ENCODE assay signal across 18 cellular contexts in the genomic region with DNA sequence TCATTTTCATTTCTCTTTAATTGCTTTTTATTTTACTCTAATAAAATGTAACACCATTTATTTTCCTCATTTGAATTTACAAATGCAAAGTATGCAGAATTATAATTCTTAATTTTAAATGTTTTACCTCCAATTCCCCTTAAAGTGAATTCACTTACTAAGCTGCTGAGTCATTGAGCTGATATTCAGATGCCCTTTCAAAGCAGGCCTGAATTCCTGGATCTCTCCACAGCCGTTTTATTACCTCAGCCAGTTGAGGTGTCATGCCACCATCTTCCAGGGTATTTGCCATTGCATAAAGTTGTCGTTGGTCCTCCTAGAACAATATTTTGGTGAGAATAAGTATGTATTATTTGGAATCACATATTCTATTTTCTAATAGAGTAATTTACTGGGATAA. TPM values are rescaled to one million over a fixed set of nuclear protein-coding genes. Genes with fewer than 3 reads are reported as not detected.
A peak's percentile ranks its signal among the peaks of the same experiment; 100 is the strongest.
DNase-seq lines count a peak whose midpoint lies in the region; ATAC-seq, FAIRE-seq and TF ChIP-seq lines count a peak whose summit lies in the region.
"Had no signal": no experiment of that assay in that cellular context is flagged by ENCODE, and none has a peak within 500 bp of the region (broad histone marks: within the 10 kb centered on the region; RNA-seq: fewer than 3 reads in every experiment).

No MANE protein-coding gene starts in this region.

- no peak for TF ChIP-seq RAD21 in SK-N-SH (IDR thresholded peaks at IDR 0.05; ENCODE audit: low read length)

- no peaks in the 10 kb centered on the region for H3K27me3 Mint-ChIP-seq in T-cell

- peaks cover 0 to 15% (median 2%) of the 10 kb centered on the region in 3 donors for H3K9me3 Mint-ChIP-seq in T-cell
- H3K9me3 Mint-ChIP-seq: neural progenitor cell had no signal

- H2AFZ ChIP-seq in SK-N-SH (ENCODE audit: low read depth) = no peak overlapping the region
- H2AFZ ChIP-seq: neural progenitor cell had no signal

- no peaks in the 10 kb centered on the region for H4K20me1 ChIP-seq in SK-N-SH (ENCODE audit: insufficient read depth)

- no peak overlapping the region for H3K9ac ChIP-seq in SK-N-SH
- H3K9ac ChIP-seq in subcutaneous abdominal adipose tissue (ENCODE audit: low read length in 5 of 5) = no peak overlapping the region
- H3K9ac ChIP-seq: neural progenitor cell had no signal

- POLR2A ChIA-PET in SK-N-SH (lab: Yijun Ruan, JAX) = no interaction called here
- POLR2A ChIA-PET in T-cell (lab: Charles Lee) = no interaction called here

- H3K4me2 ChIP-seq in SK-N-SH = no peak overlapping the region
- H3K4me2 ChIP-seq: neural progenitor cell had no signal

- H3F3A ChIP-seq in SK-N-SH (replicated peaks; ENCODE audit: insufficient read depth) = peaks cover 7% of the 10 kb centered on the region

- no peaks in the 10 kb centered on the region for H3K79me2 ChIP-seq in SK-N-SH (ENCODE audit: insufficient read depth)

- no peak overlapping the region; a peak in 1 of 4 replicates for H3K27ac ChIP-seq in SK-N-SH (ENCODE audit: low read depth in 2 of 2, low read length in 1 of 2)
- H3K27ac ChIP-seq in subcutaneous abdominal adipose tissue (ENCODE audit: low read depth, low read length) = peak overlapping the region; percentile 67
- H3K27ac ChIP-seq: coronary artery, neural progenitor cell had no signal

- no peaks in the 10 kb centered on the region for H3K36me3 ChIP-seq in SK-N-SH (replicated peaks in 1 of 2; ENCODE audit: control insufficient read depth in 1 of 2, insufficient read depth in 2 of 2, low read length in 1 of 2)
- H3K36me3 ChIP-seq in subcutaneous abdominal adipose tissue (ENCODE audit: control insufficient read depth in 5 of 5, insufficient read depth in 5 of 5, low read length in 5 of 5) = no peaks in the 10 kb centered on the region
- H3K36me3 ChIP-seq: neural progenitor cell had no signal

- ATAC-seq in SK-N-SH treated with all-trans-retinoic acid at 6 μM for 48 hours (no peak), GM19463 (IDR thresholded peaks at IDR 0.05; ENCODE audit: unreplicated experiment) (no peak), GM21526 (IDR thresholded peaks at IDR 0.05; ENCODE audit: low FRiP score, unreplicated experiment) (no peak), T-cell (replicated peaks in 1 of 4) (no peak)

- WGBS in SK-N-SH (ENCODE audit: low lambda C conversion rate) = 77% methylated on average over 2 of the region's 2 CpGs

- CTCF ChIA-PET in SK-N-SH (lab: Yijun Ruan, JAX) = interaction anchor here (1.4 to 1.7 kb wide), 3 partner anchors 11 to 36 kb away, joined by 3 to 5 read pairs (median 4); no protein-coding TSS in a partner anchor
- CTCF ChIA-PET in T-cell (lab: Charles Lee) = no interaction called here

- H3K27me3 ChIP-seq in SK-N-SH (ENCODE audit: insufficient read depth) (no peaks in the 10 kb centered on the region), subcutaneous abdominal adipose tissue (ENCODE audit: control insufficient read depth in 5 of 5, insufficient read depth in 4 of 5, low read length in 5 of 5) (no peaks in the 10 kb centered on the region)
- H3K27me3 ChIP-seq: neural progenitor cell had no signal

- H3K4me3 ChIP-seq in SK-N-SH (ENCODE audit: low read depth in 2 of 2, low read length in 1 of 2) = no peak overlapping the region
- no peak overlapping the region for H3K4me3 ChIP-seq in fibroblast of mammary gland (ENCODE audit: control insufficient read depth, low read depth, low read length)
- H3K4me3 ChIP-seq in subcutaneous abdominal adipose tissue (ENCODE audit: low read depth in 1 of 5, low read length in 5 of 5) = no peak overlapping the region
- H3K4me3 ChIP-seq: coronary artery, neural progenitor cell had no signal

- no peaks in the 10 kb centered on the region for H3K36me3 Mint-ChIP-seq in T-cell
- H3K36me3 Mint-ChIP-seq: neural progenitor cell had no signal

- H3K9me2 ChIP-seq in SK-N-SH = no peaks in the 10 kb centered on the region

- peaks cover 0 to 5% of the 10 kb centered on the region in 2 experiments; a peak in 2 of 4 replicates for H3K4me1 ChIP-seq in SK-N-SH (ENCODE audit: control insufficient read depth in 1 of 2, insufficient read depth in 2 of 2, low read depth in 1 of 2, low read length in 1 of 2)
- peaks cover 0 to 50% (median 47%) of the 10 kb centered on the region in 5 donors for H3K4me1 ChIP-seq in subcutaneous abdominal adipose tissue (ENCODE audit: control insufficient read depth in 5 of 5, insufficient read depth in 5 of 5, low read length in 5 of 5)
- H3K4me1 ChIP-seq: neural progenitor cell had no signal

- no peak overlapping the region for H3K4me3 Mint-ChIP-seq in T-cell
- H3K4me3 Mint-ChIP-seq: neural progenitor cell had no signal

- no peak for DNase-seq in SK-N-SH
- peak; percentile 72 for DNase-seq in RCC 7860 (ENCODE audit: low spot score)
- DNase-seq in fibroblast of mammary gland (ENCODE audit: low read depth) = peak; percentile 54
- DNase-seq in T-cell = no peak
- DNase-seq: activated naive CD4-positive, alpha-beta T cell treated with Interleukin-2 at 50 U/mL for 16 hours; glutamatergic neuron; NCI-H2171 treated with DMSO at 0.1 percent for 48 hours; T-helper 9 cell had no signal

- no peak for TF ChIP-seq EP300 in SK-N-SH (IDR thresholded peaks at IDR 0.05; ENCODE audit: borderline replicate concordance in 1 of 2, low read depth in 1 of 2, low read length in 1 of 2)

- peak; percentile 94 for FAIRE-seq in RCC 7860 (lab: Jason Lieb, UNC)
- FAIRE-seq: A204.1 had no signal

- H3K27ac Mint-ChIP-seq in T-cell = no peak overlapping the region
- H3K27ac Mint-ChIP-seq: neural progenitor cell had no signal

- no peaks in the 10 kb centered on the region for H3K9me3 ChIP-seq in SK-N-SH
- H3K9me3 ChIP-seq in subcutaneous abdominal adipose tissue (ENCODE audit: control insufficient read depth in 5 of 5, low read length in 5 of 5) = no peaks in the 10 kb centered on the region

- no peak for TF ChIP-seq CTCF in SK-N-SH (IDR thresholded peaks at IDR 0.05)
- TF ChIP-seq CTCF in fibroblast of mammary gland (conservative IDR thresholded peaks at IDR 0.05; ENCODE audit: control insufficient read depth, insufficient read depth, low read depth, low read length) = no peak

- H3K4me1 Mint-ChIP-seq in T-cell = no peaks in the 10 kb centered on the region

TF ChIP-seq in SK-N-SH, 30 proteins besides CTCF, POLR2A, EP300 and RAD21:
- TF ChIP-seq CHD2 (IDR thresholded peaks at IDR 0.05; ENCODE audit: low read length, partially characterized antibody) = no peak
- TF ChIP-seq TCF12 (IDR thresholded peaks at IDR 0.05) = peak; percentile 36; the same call in 1 of the 2 replicates
- TF ChIP-seq JUND (IDR thresholded peaks at IDR 0.05) = peak; percentile 31; the same call in 1 of the 2 replicates
- TF ChIP-seq GATA2 (CRISPR knock-in tag; IDR thresholded peaks at IDR 0.05) = no peak
- peak; percentile 26; the same call in 1 of the 2 replicates for TF ChIP-seq TEAD4 (IDR thresholded peaks at IDR 0.05; ENCODE audit: borderline replicate concordance, insufficient read depth)
- peak; percentile 50; the same call in 1 of the 2 replicates for TF ChIP-seq FOSL2 (IDR thresholded peaks at IDR 0.05; ENCODE audit: borderline replicate concordance, low read depth)

TF ChIP-seq in SK-N-SH treated with all-trans-retinoic acid at 6 μM for 48 hours, 23 proteins besides CTCF, POLR2A, EP300 and RAD21:
- no peak for TF ChIP-seq ZFP3 (CRISPR knock-in tag; IDR thresholded peaks at IDR 0.05)
- TF ChIP-seq ISL1 (CRISPR knock-in tag; IDR thresholded peaks at IDR 0.05) = no peak
- TF ChIP-seq ZFP30 (CRISPR knock-in tag; IDR thresholded peaks at IDR 0.05) = no peak
- TF ChIP-seq TOX (CRISPR knock-in tag; IDR thresholded peaks at IDR 0.05; ENCODE audit: borderline replicate concordance) = no peak
- TF ChIP-seq, protein P1, sequence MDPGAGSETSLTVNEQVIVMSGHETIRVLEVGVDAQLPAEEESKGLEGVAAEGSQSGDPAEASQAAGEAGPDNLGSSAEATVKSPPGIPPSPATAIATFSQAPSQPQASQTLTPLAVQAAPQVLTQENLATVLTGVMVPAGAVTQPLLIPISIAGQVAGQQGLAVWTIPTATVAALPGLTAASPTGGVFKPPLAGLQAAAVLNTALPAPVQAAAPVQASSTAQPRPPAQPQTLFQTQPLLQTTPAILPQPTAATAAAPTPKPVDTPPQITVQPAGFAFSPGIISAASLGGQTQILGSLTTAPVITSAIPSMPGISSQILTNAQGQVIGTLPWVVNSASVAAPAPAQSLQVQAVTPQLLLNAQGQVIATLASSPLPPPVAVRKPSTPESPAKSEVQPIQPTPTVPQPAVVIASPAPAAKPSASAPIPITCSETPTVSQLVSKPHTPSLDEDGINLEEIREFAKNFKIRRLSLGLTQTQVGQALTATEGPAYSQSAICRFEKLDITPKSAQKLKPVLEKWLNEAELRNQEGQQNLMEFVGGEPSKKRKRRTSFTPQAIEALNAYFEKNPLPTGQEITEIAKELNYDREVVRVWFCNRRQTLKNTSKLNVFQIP (CRISPR knock-in tag; IDR thresholded peaks at IDR 0.05; ENCODE audit: borderline replicate concordance, low read depth) = no peak
- TF ChIP-seq GLIS3 (CRISPR knock-in tag; IDR thresholded peaks at IDR 0.05) = no peak
- TF ChIP-seq, protein P2, sequence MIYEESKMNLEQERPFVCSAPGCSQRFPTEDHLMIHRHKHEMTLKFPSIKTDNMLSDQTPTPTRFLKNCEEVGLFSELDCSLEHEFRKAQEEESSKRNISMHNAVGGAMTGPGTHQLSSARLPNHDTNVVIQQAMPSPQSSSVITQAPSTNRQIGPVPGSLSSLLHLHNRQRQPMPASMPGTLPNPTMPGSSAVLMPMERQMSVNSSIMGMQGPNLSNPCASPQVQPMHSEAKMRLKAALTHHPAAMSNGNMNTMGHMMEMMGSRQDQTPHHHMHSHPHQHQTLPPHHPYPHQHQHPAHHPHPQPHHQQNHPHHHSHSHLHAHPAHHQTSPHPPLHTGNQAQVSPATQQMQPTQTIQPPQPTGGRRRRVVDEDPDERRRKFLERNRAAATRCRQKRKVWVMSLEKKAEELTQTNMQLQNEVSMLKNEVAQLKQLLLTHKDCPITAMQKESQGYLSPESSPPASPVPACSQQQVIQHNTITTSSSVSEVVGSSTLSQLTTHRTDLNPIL (CRISPR knock-in tag; IDR thresholded peaks at IDR 0.05; ENCODE audit: low read depth) = no peak
- no peak for TF ChIP-seq PPARA (CRISPR knock-in tag; IDR thresholded peaks at IDR 0.05; ENCODE audit: borderline replicate concordance)

RNA-seq across cellular contexts. Expression of gene GNAT3, which starts 33.2 kb away (rescaled TPM):
- not detected in 2 replicates for polyA plus RNA-seq in SK-N-SH (2012; rRNA removed)
- polyA plus RNA-seq in SK-N-SH (2012; cell fraction: cytosol; rRNA removed) = not detected in 2 replicates
- not detected in 2 replicates for polyA plus RNA-seq in SK-N-SH (2012; cell fraction: nucleus; rRNA removed)
- not detected for total RNA-seq in T-cell
- total RNA-seq: G401, lower leg skin, OCI-LY7 had no signal

Comparison
In these comparisons a context has a peak if more than half of its experiments do, and no peak if none do; other contexts are left out.
1. DNase-seq: peak in RCC 7860 (single experiment) and fibroblast of mammary gland (single experiment); none in SK-N-SH (single experiment) and T-cell (0 of 34).